Comparison of ENCODE assay signal across 15 cellular contexts in genomic region chr9:113851860-113852259, GRCh38.
"Had no signal": no experiment of that assay in that cellular context is flagged by ENCODE, and none has a peak within 500 bp of the region (broad histone marks: within the 10 kb centered on the region; RNA-seq: fewer than 3 reads in every experiment).

No MANE protein-coding gene starts in this region.

- ATAC-seq: esophagus mucosa; left colon; naive thymus-derived CD4-positive, alpha-beta T cell; WTC11 had no signal

- H3K4me1 Mint-ChIP-seq: activated CD4-positive, alpha-beta T cell treated with anti-CD3 and anti-CD28 coated beads, Interleukin-2, amount 10 ng/mL, durations not matched to agents 7 days and 5 days; activated naive CD8-positive, alpha-beta T cell treated with anti-CD3 and anti-CD28 coated beads for 36 hours; naive thymus-derived CD4-positive, alpha-beta T cell had no signal

- H3K4me1 ChIP-seq: right atrium auricular region, transverse colon had no signal

- H3K9me3 ChIP-seq: neutrophil had no signal

- DNase-seq: activated CD4-positive, alpha-beta T cell treated with anti-CD3 and anti-CD28 coated beads, Interleukin-2, amount 10 ng/mL, durations not matched to agents 7 days and 5 days; activated naive CD8-positive, alpha-beta T cell treated with anti-CD3 and anti-CD28 coated beads for 36 hours; activated T-cell treated with anti-CD3 and anti-CD28 coated beads for 4 hours; brain microvascular endothelial cell; left colon; naive thymus-derived CD4-positive, alpha-beta T cell; substantia nigra; T-helper 9 cell; transverse colon had no signal

- H3K36me3 Mint-ChIP-seq: WTC11 had no signal

- H3K27ac Mint-ChIP-seq: activated CD4-positive, alpha-beta T cell treated with anti-CD3 and anti-CD28 coated beads, Interleukin-2, amount 10 ng/mL, durations not matched to agents 7 days and 5 days; activated naive CD8-positive, alpha-beta T cell treated with anti-CD3 and anti-CD28 coated beads for 36 hours; naive thymus-derived CD4-positive, alpha-beta T cell; WTC11 had no signal

- H3K4me3 ChIP-seq: lung, right atrium auricular region, skin epidermis, transverse colon had no signal

- H3K36me3 ChIP-seq: brain microvascular endothelial cell, neutrophil, right atrium auricular region, transverse colon had no signal

- H3K27ac ChIP-seq: brain microvascular endothelial cell, neutrophil, right atrium auricular region, skin epidermis, transverse colon had no signal

- H3K27me3 ChIP-seq: brain microvascular endothelial cell, neutrophil, right atrium auricular region, transverse colon had no signal

- H3K4me3 Mint-ChIP-seq: activated CD4-positive, alpha-beta T cell treated with anti-CD3 and anti-CD28 coated beads, Interleukin-2, amount 10 ng/mL, durations not matched to agents 7 days and 5 days; activated naive CD8-positive, alpha-beta T cell treated with anti-CD3 and anti-CD28 coated beads for 36 hours; naive thymus-derived CD4-positive, alpha-beta T cell; WTC11 had no signal
